ENCODE assay signal across 8 cellular contexts in genomic region chr19:12880551-12881171, GRCh38. TPM values are rescaled to one million over a fixed set of nuclear protein-coding genes. Genes with fewer than 3 reads are reported as not detected.
A peak's percentile ranks its signal among the peaks of the same experiment; 100 is the strongest.
DNase-seq lines count a peak whose midpoint lies in the region; ATAC-seq and TF ChIP-seq lines count a peak whose summit lies in the region.

No MANE protein-coding gene starts in this region.

- peak; percentile 38 for DNase-seq in activated CD4-positive, alpha-beta T cell treated with anti-CD3 and anti-CD28 coated beads for 36 hours
- DNase-seq in activated CD4-positive, alpha-beta T cell treated with anti-CD3 and anti-CD28 coated beads for 1 hour: no peak
- DNase-seq in activated CD4-positive, alpha-beta memory T cell treated with anti-CD3 and anti-CD28 coated beads, Interleukin-2, amount 10 ng/mL, durations not matched to agents 7 days and 5 days: peak; percentile 21
- DNase-seq in foreskin fibroblast (peak in 1 of 2 donors; percentile 48), omental fat pad (ENCODE audit: low spot score) (no peak), GM10248 (ENCODE audit: extremely low spot score) (no peak)
- DNase-seq in activated CD4-positive, CD25-positive, alpha-beta regulatory T cell (lab: John Stamatoyannopoulos, UW): no peak

- peak overlapping the region; percentile 87 to 92 for H3K4me3 ChIP-seq in foreskin fibroblast (ENCODE audit: low read depth in 1 of 2, low read length in 2 of 2)

- H3K27me3 Mint-ChIP-seq in activated CD4-positive, alpha-beta T cell treated with anti-CD3 and anti-CD28 coated beads for 36 hours: no peaks in the 10 kb centered on the region
- no peaks in the 10 kb centered on the region for H3K27me3 Mint-ChIP-seq in activated CD4-positive, alpha-beta memory T cell treated with anti-CD3 and anti-CD28 coated beads, Interleukin-2, amount 10 ng/mL, durations not matched to agents 7 days and 5 days

- H3K27ac Mint-ChIP-seq in activated CD4-positive, alpha-beta T cell treated with anti-CD3 and anti-CD28 coated beads for 36 hours: peak overlapping the region; percentile 82
- H3K27ac Mint-ChIP-seq in activated CD4-positive, alpha-beta memory T cell treated with anti-CD3 and anti-CD28 coated beads, Interleukin-2, amount 10 ng/mL, durations not matched to agents 7 days and 5 days: peak overlapping the region; percentile 60

- peaks cover 12% of the 10 kb centered on the region for H3K36me3 Mint-ChIP-seq in activated CD4-positive, alpha-beta T cell treated with anti-CD3 and anti-CD28 coated beads for 36 hours (ENCODE audit: low read depth)
- H3K36me3 Mint-ChIP-seq in activated CD4-positive, alpha-beta memory T cell treated with anti-CD3 and anti-CD28 coated beads, Interleukin-2, amount 10 ng/mL, durations not matched to agents 7 days and 5 days (ENCODE audit: low read depth): peaks cover 18% of the 10 kb centered on the region

- peaks cover 23% of the 10 kb centered on the region for H3K4me1 Mint-ChIP-seq in activated CD4-positive, alpha-beta T cell treated with anti-CD3 and anti-CD28 coated beads for 36 hours
- peaks cover 38% of the 10 kb centered on the region for H3K4me1 Mint-ChIP-seq in activated CD4-positive, alpha-beta memory T cell treated with anti-CD3 and anti-CD28 coated beads, Interleukin-2, amount 10 ng/mL, durations not matched to agents 7 days and 5 days

- ATAC-seq in activated CD4-positive, alpha-beta T cell treated with anti-CD3 and anti-CD28 coated beads for 36 hours: no peak
- ATAC-seq in HG03064 (IDR thresholded peaks at IDR 0.05; ENCODE audit: low read depth, unreplicated experiment) (peak; percentile 20), omental fat pad (ENCODE audit: low FRiP score) (peak; percentile 21)

- intact Hi-C loops in activated CD4-positive, alpha-beta T cell treated with anti-CD3 and anti-CD28 coated beads for 36 hours (cut with DNase I, micrococcal nuclease): loop anchor here in 1 of 2 experiments (1.0 kb wide), 1 partner anchor 11 kb away; the partner anchor contains the start of gene GCDH

- CTCF ChIA-PET in activated CD4-positive, alpha-beta T cell treated with anti-CD3 and anti-CD28 coated beads for 36 hours (lab: Charles Lee): interaction anchor here (0.8 to 2.6 kb wide), 6 partner anchors 10 to 123 kb away, joined by 3 to 10 read pairs (median 5); partner anchors contain the start of gene GCDH
- CTCF ChIA-PET in activated CD4-positive, alpha-beta memory T cell treated with anti-CD3 and anti-CD28 coated beads, Interleukin-2, amount 10 ng/mL, durations not matched to agents 7 days and 5 days (lab: Charles Lee): interaction anchor here (0.9 to 2.8 kb wide), 7 partner anchors 10 to 180 kb away, joined by 3 to 26 read pairs (median 7); partner anchors contain the start of gene GCDH
- CTCF ChIA-PET in GM10248 (lab: Yijun Ruan, JAX): interaction anchor here (0.8 to 3.0 kb wide), 8 partner anchors 9 to 181 kb away, joined by 3 to 15 read pairs (median 4); no protein-coding TSS in a partner anchor

- POLR2A ChIA-PET in activated CD4-positive, alpha-beta T cell treated with anti-CD3 and anti-CD28 coated beads for 36 hours (lab: Charles Lee): interaction anchor here (0.7 to 1.1 kb wide), 2 partner anchors 10 to 11 kb away, joined by 4 to 6 read pairs; partner anchors contain the start of gene GCDH
- POLR2A ChIA-PET in activated CD4-positive, alpha-beta memory T cell treated with anti-CD3 and anti-CD28 coated beads, Interleukin-2, amount 10 ng/mL, durations not matched to agents 7 days and 5 days (lab: Charles Lee): interaction anchor here (0.8 to 2.9 kb wide), 7 partner anchors 11 to 219 kb away, joined by 3 to 19 read pairs (median 3); partner anchors contain the start of genes GCDH, RAD23A and TRIR
- POLR2A ChIA-PET in GM10248 (lab: Yijun Ruan, JAX): interaction anchor here (2.9 kb wide), 1 partner anchor 9 kb away, joined by 16 read pairs; no protein-coding TSS in a partner anchor

- TF ChIP-seq CTCF in foreskin fibroblast (IDR thresholded peaks at IDR 0.05; ENCODE audit: low read depth, low read length): no peak
- TF ChIP-seq CTCF in omental fat pad (IDR thresholded peaks at IDR 0.05): no peak
- TF ChIP-seq CTCF in GM10248 (IDR thresholded peaks at IDR 0.05; ENCODE audit: control extremely low read depth, extremely low read depth, low read depth, missing control alignments): no peak

- H3K4me3 Mint-ChIP-seq in activated CD4-positive, alpha-beta T cell treated with anti-CD3 and anti-CD28 coated beads for 36 hours: peak overlapping the region; percentile 88
- peak overlapping the region; percentile 83 for H3K4me3 Mint-ChIP-seq in activated CD4-positive, alpha-beta memory T cell treated with anti-CD3 and anti-CD28 coated beads, Interleukin-2, amount 10 ng/mL, durations not matched to agents 7 days and 5 days

- H3K9me3 Mint-ChIP-seq in activated CD4-positive, alpha-beta T cell treated with anti-CD3 and anti-CD28 coated beads for 36 hours (ENCODE audit: low read depth): peaks cover 4% of the 10 kb centered on the region
- peaks cover 9% of the 10 kb centered on the region for H3K9me3 Mint-ChIP-seq in activated CD4-positive, alpha-beta memory T cell treated with anti-CD3 and anti-CD28 coated beads, Interleukin-2, amount 10 ng/mL, durations not matched to agents 7 days and 5 days

RNA-seq across cellular contexts. Expression of gene DNASE2, which starts 0.6 kb away (rescaled TPM):
- 10 to 100 TPM; 22.5 to 24.3 TPM for total RNA-seq in activated CD4-positive, alpha-beta T cell treated with anti-CD3 and anti-CD28 coated beads for 36 hours
- 10 to 100 TPM; 37.6 to 39.3 TPM for total RNA-seq in activated CD4-positive, alpha-beta memory T cell treated with anti-CD3 and anti-CD28 coated beads, Interleukin-2, amount 10 ng/mL, durations not matched to agents 7 days and 5 days
- 10 to 100 TPM; 24.6 to 36.9 (median 28.4) TPM for total RNA-seq in omental fat pad

RNA-seq across cellular contexts. Expression of gene KLF1, which starts 6.3 kb away (rescaled TPM):
- total RNA-seq in activated CD4-positive, alpha-beta T cell treated with anti-CD3 and anti-CD28 coated beads for 36 hours: under 1 TPM; 0.18 to 0.37 TPM
- total RNA-seq in activated CD4-positive, alpha-beta memory T cell treated with anti-CD3 and anti-CD28 coated beads, Interleukin-2, amount 10 ng/mL, durations not matched to agents 7 days and 5 days: under 1 TPM; 0.13 to 0.20 TPM
- total RNA-seq in omental fat pad: under 1 TPM in 1 of 4 donors, not detected in 3; 0.69 TPM

RNA-seq across cellular contexts. Expression of gene GCDH, which starts 10.3 kb away (rescaled TPM):
- 10 to 100 TPM; 36.2 to 41.1 TPM for total RNA-seq in activated CD4-positive, alpha-beta T cell treated with anti-CD3 and anti-CD28 coated beads for 36 hours
- total RNA-seq in activated CD4-positive, alpha-beta memory T cell treated with anti-CD3 and anti-CD28 coated beads, Interleukin-2, amount 10 ng/mL, durations not matched to agents 7 days and 5 days: 10 to 100 TPM; 23.3 to 25.1 TPM
- 10 to 100 TPM; 36.1 to 51.4 (median 45.2) TPM for total RNA-seq in omental fat pad

RNA-seq across cellular contexts. Expression of gene SYCE2, which starts 38.4 kb away (rescaled TPM):
- total RNA-seq in activated CD4-positive, alpha-beta T cell treated with anti-CD3 and anti-CD28 coated beads for 36 hours: 1 to 10 TPM; 2.7 to 3.5 TPM
- 1 to 10 TPM; 3.9 to 4.9 TPM for total RNA-seq in activated CD4-positive, alpha-beta memory T cell treated with anti-CD3 and anti-CD28 coated beads, Interleukin-2, amount 10 ng/mL, durations not matched to agents 7 days and 5 days
- total RNA-seq in omental fat pad: not detected

RNA-seq across cellular contexts. Expression of gene MAST1, which starts 42.3 kb away (rescaled TPM):
- 1 to 10 TPM; 1.8 to 2.7 TPM for total RNA-seq in activated CD4-positive, alpha-beta T cell treated with anti-CD3 and anti-CD28 coated beads for 36 hours
- 1 to 10 TPM; 1.1 to 2.1 TPM for total RNA-seq in activated CD4-positive, alpha-beta memory T cell treated with anti-CD3 and anti-CD28 coated beads, Interleukin-2, amount 10 ng/mL, durations not matched to agents 7 days and 5 days
- not detected for total RNA-seq in omental fat pad

Comparison
In these comparisons a context has a peak if more than half of its experiments do, and no peak if none do; other contexts are left out.
1. DNase-seq: peak in activated CD4-positive, alpha-beta T cell treated with anti-CD3 and anti-CD28 coated beads for 36 hours (single experiment) and activated CD4-positive, alpha-beta memory T cell treated with anti-CD3 and anti-CD28 coated beads, Interleukin-2, amount 10 ng/mL, durations not matched to agents 7 days and 5 days (single experiment); none in activated CD4-positive, alpha-beta T cell treated with anti-CD3 and anti-CD28 coated beads for 1 hour (single experiment), omental fat pad (single experiment), GM10248 (single experiment) and activated CD4-positive, CD25-positive, alpha-beta regulatory T cell (0 of 4).